ENCODE assay signal across 8 cellular contexts in genomic region chr7:7653568-7654187, GRCh38. TPM values are rescaled to one million over a fixed set of nuclear protein-coding genes. Genes with fewer than 3 reads are reported as not detected.
DNase-seq lines count a peak whose midpoint lies in the region; ATAC-seq and TF ChIP-seq lines count a peak whose summit lies in the region.

No MANE protein-coding gene starts in this region.

- ATAC-seq in psoas muscle (peak in 1 of 4 donors; percentile 21), HG02588 (IDR thresholded peaks at IDR 0.05; ENCODE audit: unreplicated experiment) (no peak)

- no peak for TF ChIP-seq POLR2A in NB4 (IDR thresholded peaks at IDR 0.05; ENCODE audit: extremely low read depth, insufficient read length)

- H3K27me3 ChIP-seq in dorsolateral prefrontal cortex (no peaks in the 10 kb centered on the region), psoas muscle (ENCODE audit: insufficient read depth in 3 of 3, low read length in 2 of 3) (no peaks in the 10 kb centered on the region)

- no peak overlapping the region for H3K27ac ChIP-seq in dorsolateral prefrontal cortex
- no peak overlapping the region for H3K27ac ChIP-seq in psoas muscle
- no peak overlapping the region for H3K27ac ChIP-seq in coronary artery

- 63 to 73% (median 69%) methylated on average over 3 of the region's 3 CpGs for WGBS in psoas muscle, 3 donors

- peaks cover 3% of the 10 kb centered on the region for H3K4me1 ChIP-seq in psoas muscle

- H3K9me3 ChIP-seq in psoas muscle, result peaks cover 5% of the 10 kb centered on the region

- H3K4me3 ChIP-seq in NB4 (ENCODE audit: low read depth, low read length) (no peak overlapping the region), dorsolateral prefrontal cortex (no peak overlapping the region), psoas muscle (no peak overlapping the region), coronary artery (no peak overlapping the region)

- DNase-seq in activated T-cell treated with anti-CD3 and anti-CD28 coated beads, Interleukin-2, amount 50 U/mL, for 48 hours, result peak; percentile 35 to 48
- no peak for DNase-seq in activated T-cell treated with anti-CD3 and anti-CD28 coated beads for 4 hours
- DNase-seq in NB4 (ENCODE audit: low read depth), result peak; percentile 59
- no peak for DNase-seq in dorsolateral prefrontal cortex
- DNase-seq in psoas muscle, result no peak
- DNase-seq in coronary artery (ENCODE audit: low spot score), result no peak
- no peak for DNase-seq in amygdala (lab: John Stamatoyannopoulos, UW)

- TF ChIP-seq CTCF in NB4 (IDR thresholded peaks at IDR 0.05; ENCODE audit: low read depth, low read length), result peak; percentile 56
- peak in 44 of 56 donors; percentile 15 to 54 (median 37) for TF ChIP-seq CTCF in dorsolateral prefrontal cortex (IDR thresholded peaks at IDR 0.05 in 54 of 56, conservative IDR thresholded peaks at IDR 0.05 in 2 of 56; ENCODE audit: low read depth in 1 of 56, partially characterized antibody in 56 of 56)
- peak; percentile 34 for TF ChIP-seq CTCF in psoas muscle (IDR thresholded peaks at IDR 0.05)
- TF ChIP-seq CTCF in coronary artery (IDR thresholded peaks at IDR 0.05), result no peak

- H3K36me3 ChIP-seq in psoas muscle (ENCODE audit: insufficient read depth in 1 of 2, low read depth in 1 of 2), result no peaks in the 10 kb centered on the region

- intact Hi-C loops in dorsolateral prefrontal cortex (cut with DNase I), result no loop called here
- intact Hi-C loops in psoas muscle (cut with DNase I), result no loop called here

RNA-seq across cellular contexts. Expression of gene UMAD1, which starts 13.1 kb away (rescaled TPM):
- 10 to 100 TPM; 12.6 to 25.1 (median 18.8) TPM for total RNA-seq in dorsolateral prefrontal cortex
- total RNA-seq in psoas muscle, result 10 to 100 TPM; 10.1 to 18.3 (median 14.1) TPM
- 10 to 100 TPM in 1 of 3 donors, 1 to 10 TPM in 2; 6.2 to 19.1 (median 9.4) TPM for polyA plus RNA-seq in psoas muscle

Comparison
In these comparisons a context has a peak if more than half of its experiments do, and no peak if none do; other contexts are left out.
1. DNase-seq: peak in activated T-cell treated with anti-CD3 and anti-CD28 coated beads, Interleukin-2, amount 50 U/mL, for 48 hours (2 of 2) and NB4 (single experiment); none in activated T-cell treated with anti-CD3 and anti-CD28 coated beads for 4 hours (single experiment), dorsolateral prefrontal cortex (0 of 10), psoas muscle (0 of 2), coronary artery (single experiment) and amygdala (0 of 56).